In genomic region chr14:95695051-95695450, GRCh38 we compare ENCODE assay signal across 28 cellular contexts. TPM values are rescaled to one million over a fixed set of nuclear protein-coding genes. Genes with fewer than 3 reads are reported as not detected.
"Had no signal": no experiment of that assay in that cellular context is flagged by ENCODE, and none has a peak within 500 bp of the region (broad histone marks: within the 10 kb centered on the region; RNA-seq: fewer than 3 reads in every experiment).

No MANE protein-coding gene starts in this region.

- H3K4me3 Mint-ChIP-seq: natural killer cell had no signal

- H3K36me3 ChIP-seq: gastrocnemius medialis, lower lobe of right lung, prostate gland, right atrium auricular region, stomach, tibial artery, upper lobe of left lung had no signal

- DNase-seq: cortex of kidney; effector CD4-positive, alpha-beta T cell; foreskin fibroblast; gastrocnemius medialis; left ventricle myocardium superior; lower lobe of right lung; natural killer cell; stimulated activated CD4-positive, alpha-beta T cell treated with anti-CD3 and anti-CD28 coated beads, Interleukin-12 subunit alpha, Interleukin-12 subunit beta, amount 100 ng/mL, for 4 hours; stimulated activated CD4-positive, alpha-beta T cell treated with anti-CD3 and anti-CD28 coated beads, Interleukin-1b, Interleukin-23, amount 100 ng/mL, for 48 hours; stimulated activated CD4-positive, alpha-beta T cell treated with anti-CD3 and anti-CD28 coated beads, Interleukin-4, amount 100 ng/mL, for 1 hour; stimulated activated CD8-positive, alpha-beta memory T cell treated with anti-CD3 and anti-CD28 coated beads, Interleukin-4, amount 100 ng/mL, for 48 hours; stimulated activated naive CD4-positive, alpha-beta T cell treated with Interleukin-2 at 50 U/mL for 16 hours; stomach; testis; tibial artery; upper lobe of left lung had no signal

- H3K27ac ChIP-seq: epithelial cell of prostate, gastrocnemius medialis, lower lobe of right lung, prostate gland, right atrium auricular region, stomach, testis, tibial artery, upper lobe of left lung had no signal

- H3K36me3 Mint-ChIP-seq: natural killer cell had no signal

- H3K27ac Mint-ChIP-seq: natural killer cell had no signal

- H3K4me3 ChIP-seq: gastrocnemius medialis, lower lobe of right lung, prostate gland, right atrium auricular region, smooth muscle cell, stomach, testis, tibial artery, upper lobe of left lung had no signal

- ATAC-seq: esophagus mucosa, gastrocnemius medialis, left ventricle myocardium superior, lower lobe of right lung, natural killer cell, sciatic nerve had no signal

- H3K27me3 ChIP-seq: right atrium auricular region, testis, upper lobe of left lung had no signal

- H3K4me1 ChIP-seq: gastrocnemius medialis, lower lobe of right lung, prostate gland, right atrium auricular region, stomach, testis, upper lobe of left lung had no signal

- H3K9me3 Mint-ChIP-seq: natural killer cell had no signal

- H3K4me1 Mint-ChIP-seq: natural killer cell had no signal

- H3K9me3 ChIP-seq: gastrocnemius medialis, lower lobe of right lung, prostate gland, right atrium auricular region, stomach, testis, tibial artery, upper lobe of left lung had no signal

- H3K4me2 ChIP-seq: smooth muscle cell had no signal

RNA-seq across cellular contexts. Expression of gene TCL1B, which starts 8.8 kb away (rescaled TPM):
- total RNA-seq: dermis microvascular lymphatic vessel endothelial cell, esophagus mucosa, gastrocnemius medialis, glomerular endothelial cell, left ventricle myocardium superior, lower lobe of right lung, mesenteric fat pad, myocyte, natural killer cell, osteoblast, right atrium auricular region, sciatic nerve, smooth muscle cell, subcutaneous adipose tissue, upper lobe of left lung had no signal

RNA-seq across cellular contexts. Expression of gene TCL1A, which starts 18.9 kb away (rescaled TPM):
- total RNA-seq: dermis microvascular lymphatic vessel endothelial cell, gastrocnemius medialis, glomerular endothelial cell, left ventricle myocardium superior, lower lobe of right lung, mesenteric fat pad, myocyte, osteoblast, smooth muscle cell, subcutaneous adipose tissue had no signal
